Comparison of ENCODE assay signal across 29 cellular contexts in the genomic region with DNA sequence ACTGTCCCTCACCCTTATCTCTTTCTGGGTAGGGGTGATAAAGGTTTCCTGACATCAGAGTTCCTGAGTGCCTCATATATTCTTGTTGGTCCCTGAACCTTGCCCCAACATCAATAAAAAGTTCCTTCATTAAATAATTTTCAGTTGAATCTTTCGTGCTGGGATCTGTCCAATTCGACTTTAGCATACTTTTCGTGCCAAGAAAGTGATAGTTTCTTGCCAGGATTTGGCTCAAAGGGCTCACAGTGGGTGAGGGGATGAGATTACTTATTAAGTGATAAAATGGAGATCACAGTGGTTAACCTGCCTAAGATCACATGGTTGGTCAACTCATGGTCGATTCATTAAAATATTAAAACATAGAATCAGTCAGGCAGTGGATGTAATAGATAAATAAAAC.
"Had no signal": no experiment of that assay in that cellular context is flagged by ENCODE, and none has a peak within 500 bp of the region (broad histone marks: within the 10 kb centered on the region; RNA-seq: fewer than 3 reads in every experiment).

No MANE protein-coding gene starts in this region.

- H2AFZ ChIP-seq: neural progenitor cell, parathyroid adenoma had no signal

- H3K9ac ChIP-seq: neural progenitor cell, parathyroid adenoma had no signal

- H3K27ac ChIP-seq: heart left ventricle, left lung, lower lobe of right lung, neural progenitor cell, neutrophil, parathyroid adenoma, skin epidermis, spleen, tibial nerve, upper lobe of left lung, vagina had no signal

- DNase-seq: heart left ventricle; hypothalamus; immature natural killer cell; left cardiac atrium; left lung; lower lobe of right lung; mammary epithelial cell; mesenchymal stem cell; naive B cell; natural killer cell; nephron progenitor cell; occipital lobe; retina; right cardiac atrium; spleen; stimulated activated CD4-positive, alpha-beta T cell treated with anti-CD3 and anti-CD28 coated beads, Interleukin-4, amount 100 ng/mL, for 4 hours; stimulated activated CD8-positive, alpha-beta memory T cell treated with anti-CD3 and anti-CD28 coated beads, Interleukin-4, amount 100 ng/mL, for 48 hours; stimulated activated naive CD4-positive, alpha-beta T cell treated with Interleukin-2 at 50 U/mL for 16 hours; stimulated activated naive CD8-positive, alpha-beta T cell treated with anti-CD3 and anti-CD28 coated beads, Interleukin-15, amount 100 ng/mL, for 72 hours; substantia nigra; upper lobe of left lung had no signal

- ATAC-seq: heart left ventricle; left cardiac atrium; left lung; lower lobe of right lung; natural killer cell; right cardiac atrium; sciatic nerve; stimulated activated memory B cell treated with anti-CD40 and anti-IgM and Interleukin-4, amounts not matched to agents 10 μg/mL and 1 μg/mL and 100 μg/mL, for 72 hours; stimulated activated naive CD8-positive, alpha-beta T cell treated with anti-CD3 and anti-CD28 coated beads, Interleukin-15, amount 100 ng/mL, for 72 hours had no signal

- H3K4me3 ChIP-seq: heart left ventricle, left lung, lower lobe of right lung, neural progenitor cell, skin epidermis, spleen, tibial nerve, upper lobe of left lung, vagina had no signal

- H3K4me2 ChIP-seq: neural progenitor cell had no signal

- H3K36me3 ChIP-seq: heart left ventricle, left lung, lower lobe of right lung, neural progenitor cell, neutrophil, spleen, tibial nerve, upper lobe of left lung, vagina had no signal

- H3K79me2 ChIP-seq: parathyroid adenoma had no signal

- H3K27me3 ChIP-seq: heart left ventricle, left lung, neural progenitor cell, neutrophil, spleen, tibial nerve, upper lobe of left lung, vagina had no signal

- H3K9me3 ChIP-seq: heart left ventricle, left lung, lower lobe of right lung, neutrophil, spleen, tibial nerve, upper lobe of left lung, vagina had no signal

- H3K4me1 ChIP-seq: left lung, lower lobe of right lung, parathyroid adenoma, spleen, tibial nerve, upper lobe of left lung, vagina had no signal
